1 cellular context compared by ENCODE assay signal in genomic region chr20:62302341-62303048, GRCh38.
TF ChIP-seq lines count a peak whose summit lies in the region.

A gene with protein sequence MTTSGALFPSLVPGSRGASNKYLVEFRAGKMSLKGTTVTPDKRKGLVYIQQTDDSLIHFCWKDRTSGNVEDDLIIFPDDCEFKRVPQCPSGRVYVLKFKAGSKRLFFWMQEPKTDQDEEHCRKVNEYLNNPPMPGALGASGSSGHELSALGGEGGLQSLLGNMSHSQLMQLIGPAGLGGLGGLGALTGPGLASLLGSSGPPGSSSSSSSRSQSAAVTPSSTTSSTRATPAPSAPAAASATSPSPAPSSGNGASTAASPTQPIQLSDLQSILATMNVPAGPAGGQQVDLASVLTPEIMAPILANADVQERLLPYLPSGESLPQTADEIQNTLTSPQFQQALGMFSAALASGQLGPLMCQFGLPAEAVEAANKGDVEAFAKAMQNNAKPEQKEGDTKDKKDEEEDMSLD (plus strand): TSS chr20:62302997. CDS start chr20:62303569, 572 bp downstream.

TF ChIP-seq in HepG2, 621 proteins besides CTCF, POLR2A, EP300 and RAD21 (continued from another document and continues in another):
- TF ChIP-seq HINFP (CRISPR knock-in tag; IDR thresholded peaks at IDR 0.05; ENCODE audit: low read depth): 0 out of 2 replicates have a peak, but pooled peaks have one; percentile 5
- peak; percentile 89 for TF ChIP-seq MXI1 (IDR thresholded peaks at IDR 0.05; ENCODE audit: borderline replicate concordance, low read depth, low read length)
- TF ChIP-seq CEBPB (IDR thresholded peaks at IDR 0.05; ENCODE audit: borderline replicate concordance, low read depth, low read length): no peak
- no peak for TF ChIP-seq MATR3 (CRISPR knock-in tag; IDR thresholded peaks at IDR 0.05)
- no peak; the same call in 1 of the 2 replicates for TF ChIP-seq ZNF556 (CRISPR knock-in tag; IDR thresholded peaks at IDR 0.05; ENCODE audit: borderline replicate concordance)
- TF ChIP-seq ZFP1 (CRISPR knock-in tag; IDR thresholded peaks at IDR 0.05): peak; percentile 85; the same call in 1 of the 2 replicates
- no peak for TF ChIP-seq BORCS8-MEF2B (CRISPR knock-in tag; IDR thresholded peaks at IDR 0.05)
- TF ChIP-seq RARA (CRISPR knock-in tag; IDR thresholded peaks at IDR 0.05): no peak; the same call in 1 of the 2 replicates
- peak; percentile 21; the same call in 1 of the 2 replicates for TF ChIP-seq ZNF616 (CRISPR knock-in tag; IDR thresholded peaks at IDR 0.05; ENCODE audit: low read depth)
- peak; percentile 82 for TF ChIP-seq ZNF331 (CRISPR knock-in tag; IDR thresholded peaks at IDR 0.05)
- TF ChIP-seq RXRA (CRISPR knock-in tag; IDR thresholded peaks at IDR 0.05): peak; percentile 87
- TF ChIP-seq, protein P1, sequence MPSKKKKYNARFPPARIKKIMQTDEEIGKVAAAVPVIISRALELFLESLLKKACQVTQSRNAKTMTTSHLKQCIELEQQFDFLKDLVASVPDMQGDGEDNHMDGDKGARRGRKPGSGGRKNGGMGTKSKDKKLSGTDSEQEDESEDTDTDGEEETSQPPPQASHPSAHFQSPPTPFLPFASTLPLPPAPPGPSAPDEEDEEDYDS (CRISPR knock-in tag; IDR thresholded peaks at IDR 0.05): peak; percentile 61; the same call in 1 of the 2 replicates
- TF ChIP-seq ZNF414 (CRISPR knock-in tag; IDR thresholded peaks at IDR 0.05): peak; percentile 85
- TF ChIP-seq REXO4 (CRISPR knock-in tag; IDR thresholded peaks at IDR 0.05; ENCODE audit: borderline replicate concordance): no peak
- TF ChIP-seq ATAD3A (CRISPR knock-in tag; IDR thresholded peaks at IDR 0.05): no peak
- TF ChIP-seq, protein P2, sequence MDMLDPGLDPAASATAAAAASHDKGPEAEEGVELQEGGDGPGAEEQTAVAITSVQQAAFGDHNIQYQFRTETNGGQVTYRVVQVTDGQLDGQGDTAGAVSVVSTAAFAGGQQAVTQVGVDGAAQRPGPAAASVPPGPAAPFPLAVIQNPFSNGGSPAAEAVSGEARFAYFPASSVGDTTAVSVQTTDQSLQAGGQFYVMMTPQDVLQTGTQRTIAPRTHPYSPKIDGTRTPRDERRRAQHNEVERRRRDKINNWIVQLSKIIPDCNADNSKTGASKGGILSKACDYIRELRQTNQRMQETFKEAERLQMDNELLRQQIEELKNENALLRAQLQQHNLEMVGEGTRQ (IDR thresholded peaks at IDR 0.05; ENCODE audit: low read depth, low read length): no peak
- TF ChIP-seq, protein P2 (CRISPR knock-in tag; IDR thresholded peaks at IDR 0.05; ENCODE audit: borderline replicate concordance): no peak
- TF ChIP-seq SUZ12 (IDR thresholded peaks at IDR 0.05; ENCODE audit: low read depth, low read length): no peak
- TF ChIP-seq, protein P3, sequence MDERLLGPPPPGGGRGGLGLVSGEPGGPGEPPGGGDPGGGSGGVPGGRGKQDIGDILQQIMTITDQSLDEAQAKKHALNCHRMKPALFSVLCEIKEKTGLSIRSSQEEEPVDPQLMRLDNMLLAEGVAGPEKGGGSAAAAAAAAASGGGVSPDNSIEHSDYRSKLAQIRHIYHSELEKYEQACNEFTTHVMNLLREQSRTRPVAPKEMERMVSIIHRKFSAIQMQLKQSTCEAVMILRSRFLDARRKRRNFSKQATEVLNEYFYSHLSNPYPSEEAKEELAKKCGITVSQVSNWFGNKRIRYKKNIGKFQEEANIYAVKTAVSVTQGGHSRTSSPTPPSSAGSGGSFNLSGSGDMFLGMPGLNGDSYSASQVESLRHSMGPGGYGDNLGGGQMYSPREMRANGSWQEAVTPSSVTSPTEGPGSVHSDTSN (CRISPR knock-in tag; IDR thresholded peaks at IDR 0.05): peak; percentile 94
- no peak for TF ChIP-seq ZNF891 (CRISPR knock-in tag; IDR thresholded peaks at IDR 0.05)
- no peak; the same call in 1 of the 2 replicates for TF ChIP-seq ZNF558 (CRISPR knock-in tag; IDR thresholded peaks at IDR 0.05; ENCODE audit: borderline replicate concordance)
- TF ChIP-seq ZNF577 (CRISPR knock-in tag; IDR thresholded peaks at IDR 0.05; ENCODE audit: borderline replicate concordance, low read depth): no peak
- TF ChIP-seq HMG20B (CRISPR knock-in tag; conservative IDR thresholded peaks at IDR 0.05): 0 out of 2 replicates have a peak, but pooled peaks have one; percentile 28
- TF ChIP-seq, protein P4, sequence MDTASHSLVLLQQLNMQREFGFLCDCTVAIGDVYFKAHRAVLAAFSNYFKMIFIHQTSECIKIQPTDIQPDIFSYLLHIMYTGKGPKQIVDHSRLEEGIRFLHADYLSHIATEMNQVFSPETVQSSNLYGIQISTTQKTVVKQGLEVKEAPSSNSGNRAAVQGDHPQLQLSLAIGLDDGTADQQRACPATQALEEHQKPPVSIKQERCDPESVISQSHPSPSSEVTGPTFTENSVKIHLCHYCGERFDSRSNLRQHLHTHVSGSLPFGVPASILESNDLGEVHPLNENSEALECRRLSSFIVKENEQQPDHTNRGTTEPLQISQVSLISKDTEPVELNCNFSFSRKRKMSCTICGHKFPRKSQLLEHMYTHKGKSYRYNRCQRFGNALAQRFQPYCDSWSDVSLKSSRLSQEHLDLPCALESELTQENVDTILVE (CRISPR knock-in tag; IDR thresholded peaks at IDR 0.05): peak; percentile 95
- TF ChIP-seq HOXA5 (CRISPR knock-in tag; IDR thresholded peaks at IDR 0.05): peak; percentile 72
- no peak for TF ChIP-seq ZNF790 (CRISPR knock-in tag; IDR thresholded peaks at IDR 0.05; ENCODE audit: borderline replicate concordance)
- 0 out of 2 replicates have a peak, but pooled peaks have one; percentile 41 for TF ChIP-seq NR1H2 (CRISPR knock-in tag; IDR thresholded peaks at IDR 0.05; ENCODE audit: borderline replicate concordance, low read depth)
- TF ChIP-seq, protein P5, sequence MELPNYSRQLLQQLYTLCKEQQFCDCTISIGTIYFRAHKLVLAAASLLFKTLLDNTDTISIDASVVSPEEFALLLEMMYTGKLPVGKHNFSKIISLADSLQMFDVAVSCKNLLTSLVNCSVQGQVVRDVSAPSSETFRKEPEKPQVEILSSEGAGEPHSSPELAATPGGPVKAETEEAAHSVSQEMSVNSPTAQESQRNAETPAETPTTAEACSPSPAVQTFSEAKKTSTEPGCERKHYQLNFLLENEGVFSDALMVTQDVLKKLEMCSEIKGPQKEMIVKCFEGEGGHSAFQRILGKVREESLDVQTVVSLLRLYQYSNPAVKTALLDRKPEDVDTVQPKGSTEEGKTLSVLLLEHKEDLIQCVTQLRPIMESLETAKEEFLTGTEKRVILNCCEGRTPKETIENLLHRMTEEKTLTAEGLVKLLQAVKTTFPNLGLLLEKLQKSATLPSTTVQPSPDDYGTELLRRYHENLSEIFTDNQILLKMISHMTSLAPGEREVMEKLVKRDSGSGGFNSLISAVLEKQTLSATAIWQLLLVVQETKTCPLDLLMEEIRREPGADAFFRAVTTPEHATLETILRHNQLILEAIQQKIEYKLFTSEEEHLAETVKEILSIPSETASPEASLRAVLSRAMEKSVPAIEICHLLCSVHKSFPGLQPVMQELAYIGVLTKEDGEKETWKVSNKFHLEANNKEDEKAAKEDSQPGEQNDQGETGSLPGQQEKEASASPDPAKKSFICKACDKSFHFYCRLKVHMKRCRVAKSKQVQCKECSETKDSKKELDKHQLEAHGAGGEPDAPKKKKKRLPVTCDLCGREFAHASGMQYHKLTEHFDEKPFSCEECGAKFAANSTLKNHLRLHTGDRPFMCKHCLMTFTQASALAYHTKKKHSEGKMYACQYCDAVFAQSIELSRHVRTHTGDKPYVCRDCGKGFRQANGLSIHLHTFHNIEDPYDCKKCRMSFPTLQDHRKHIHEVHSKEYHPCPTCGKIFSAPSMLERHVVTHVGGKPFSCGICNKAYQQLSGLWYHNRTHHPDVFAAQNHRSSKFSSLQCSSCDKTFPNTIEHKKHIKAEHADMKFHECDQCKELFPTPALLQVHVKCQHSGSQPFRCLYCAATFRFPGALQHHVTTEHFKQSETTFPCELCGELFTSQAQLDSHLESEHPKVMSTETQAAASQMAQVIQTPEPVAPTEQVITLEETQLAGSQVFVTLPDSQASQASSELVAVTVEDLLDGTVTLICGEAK (IDR thresholded peaks at IDR 0.05): peak; percentile 85
- TF ChIP-seq, protein P5 (CRISPR knock-in tag; IDR thresholded peaks at IDR 0.05): peak; percentile 52; the same call in 1 of the 2 replicates
- no peak for TF ChIP-seq NR2F2 (IDR thresholded peaks at IDR 0.05; ENCODE audit: borderline replicate concordance, low read depth)
- TF ChIP-seq HNRNPL (IDR thresholded peaks at IDR 0.05; ENCODE audit: low read depth, low read length): peak; percentile 45; the same call in 1 of the 2 replicates
- TF ChIP-seq ZHX2 (IDR thresholded peaks at IDR 0.05; ENCODE audit: low read depth): peak; percentile 81
- TF ChIP-seq ZHX2 (CRISPR knock-in tag; IDR thresholded peaks at IDR 0.05; ENCODE audit: borderline replicate concordance): no peak; the same call in 1 of the 2 replicates
